In the genomic region with DNA sequence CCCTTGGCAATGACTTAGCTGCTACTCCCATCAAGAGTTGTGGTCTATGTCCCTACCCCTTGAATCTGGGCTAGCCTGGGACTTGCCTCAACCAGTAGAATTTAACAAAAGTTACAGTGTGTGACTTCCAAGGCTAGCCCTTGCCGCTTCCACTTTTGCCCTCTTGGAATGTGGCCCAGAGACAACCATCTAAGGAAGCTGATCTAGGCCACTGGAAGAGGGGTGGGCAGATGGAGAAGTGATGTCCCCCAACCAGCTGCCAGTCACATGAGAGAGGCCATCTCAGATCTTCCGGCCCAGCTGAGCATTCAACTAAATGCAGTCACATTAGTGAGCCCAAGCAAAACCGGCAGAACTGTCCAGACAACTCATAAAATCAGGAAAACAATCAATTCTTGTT, we compare ENCODE assay signal across 13 cellular contexts.
A peak's percentile ranks its signal among the peaks of the same experiment; 100 is the strongest.
DNase-seq lines count a peak whose midpoint lies in the region; ATAC-seq and TF ChIP-seq lines count a peak whose summit lies in the region.
"Had no signal": no experiment of that assay in that cellular context is flagged by ENCODE, and none has a peak within 500 bp of the region (broad histone marks: within the 10 kb centered on the region; RNA-seq: fewer than 3 reads in every experiment).

No MANE protein-coding gene starts in this region.

- WGBS in prostate gland: 90% methylated on average over 3 of the region's 3 CpGs

- H3K36me3 ChIP-seq in prostate gland: no peaks in the 10 kb centered on the region

- ATAC-seq in GM21390 (IDR thresholded peaks at IDR 0.05; ENCODE audit: unreplicated experiment): no peak

- no peaks in the 10 kb centered on the region for H3K4me1 ChIP-seq in prostate gland (replicated peaks)

- H3K4me3 ChIP-seq in prostate gland: no peak overlapping the region

- TF ChIP-seq POLR2A in prostate gland (IDR thresholded peaks at IDR 0.05): no peak

- H3K4me3 Mint-ChIP-seq in activated T-cell treated with anti-CD3 and anti-CD28 coated beads, Interleukin-2, amount 50 U/mL, for 24 hours: no peak overlapping the region
- no peak overlapping the region for H3K4me3 Mint-ChIP-seq in activated CD4-positive, alpha-beta memory T cell treated with anti-CD3 and anti-CD28 coated beads for 36 hours
- H3K4me3 Mint-ChIP-seq in stimulated activated naive CD8-positive, alpha-beta T cell treated with anti-CD3 and anti-CD28 coated beads, Interleukin-15, Interleukin-2, amounts not matched to agents 100 ng/mL and 50 ng/mL, for 24 hours: no peak overlapping the region
- H3K4me3 Mint-ChIP-seq: nephron had no signal

- H3K27ac ChIP-seq in prostate gland: no peak overlapping the region

- H3K9me3 ChIP-seq in prostate gland: no peaks in the 10 kb centered on the region

- H3K4me1 Mint-ChIP-seq in activated T-cell treated with anti-CD3 and anti-CD28 coated beads, Interleukin-2, amount 50 U/mL, for 24 hours (ENCODE audit: low read depth): peaks cover 92% of the 10 kb centered on the region
- peaks cover 93% of the 10 kb centered on the region for H3K4me1 Mint-ChIP-seq in activated CD4-positive, alpha-beta memory T cell treated with anti-CD3 and anti-CD28 coated beads for 36 hours (ENCODE audit: low read depth)
- peaks cover 98% of the 10 kb centered on the region for H3K4me1 Mint-ChIP-seq in stimulated activated naive CD8-positive, alpha-beta T cell treated with anti-CD3 and anti-CD28 coated beads, Interleukin-15, Interleukin-2, amounts not matched to agents 100 ng/mL and 50 ng/mL, for 24 hours (ENCODE audit: low read depth)

- H3K27me3 Mint-ChIP-seq in activated T-cell treated with anti-CD3 and anti-CD28 coated beads, Interleukin-2, amount 50 U/mL, for 24 hours: no peaks in the 10 kb centered on the region
- peaks cover 1% of the 10 kb centered on the region for H3K27me3 Mint-ChIP-seq in activated CD4-positive, alpha-beta memory T cell treated with anti-CD3 and anti-CD28 coated beads for 36 hours
- no peaks in the 10 kb centered on the region for H3K27me3 Mint-ChIP-seq in stimulated activated naive CD8-positive, alpha-beta T cell treated with anti-CD3 and anti-CD28 coated beads, Interleukin-15, Interleukin-2, amounts not matched to agents 100 ng/mL and 50 ng/mL, for 24 hours

- no peak for TF ChIP-seq CTCF in prostate gland (IDR thresholded peaks at IDR 0.05)

- H3K27ac Mint-ChIP-seq in activated T-cell treated with anti-CD3 and anti-CD28 coated beads, Interleukin-2, amount 50 U/mL, for 24 hours: peak overlapping the region; percentile 99
- H3K27ac Mint-ChIP-seq in activated CD4-positive, alpha-beta memory T cell treated with anti-CD3 and anti-CD28 coated beads for 36 hours: peak overlapping the region; percentile 97
- peak overlapping the region; percentile 95 for H3K27ac Mint-ChIP-seq in stimulated activated naive CD8-positive, alpha-beta T cell treated with anti-CD3 and anti-CD28 coated beads, Interleukin-15, Interleukin-2, amounts not matched to agents 100 ng/mL and 50 ng/mL, for 24 hours

- no peaks in the 10 kb centered on the region for H3K27me3 ChIP-seq in prostate gland (replicated peaks; ENCODE audit: insufficient read depth)

- H3K36me3 Mint-ChIP-seq in activated T-cell treated with anti-CD3 and anti-CD28 coated beads, Interleukin-2, amount 50 U/mL, for 24 hours (ENCODE audit: low read depth): peaks cover 10% of the 10 kb centered on the region
- H3K36me3 Mint-ChIP-seq in activated CD4-positive, alpha-beta memory T cell treated with anti-CD3 and anti-CD28 coated beads for 36 hours: peaks cover 26% of the 10 kb centered on the region
- H3K36me3 Mint-ChIP-seq in stimulated activated naive CD8-positive, alpha-beta T cell treated with anti-CD3 and anti-CD28 coated beads, Interleukin-15, Interleukin-2, amounts not matched to agents 100 ng/mL and 50 ng/mL, for 24 hours (ENCODE audit: low read depth): peaks cover 9% of the 10 kb centered on the region

- H3K9me3 Mint-ChIP-seq in activated T-cell treated with anti-CD3 and anti-CD28 coated beads, Interleukin-2, amount 50 U/mL, for 24 hours: peaks cover 20% of the 10 kb centered on the region
- peaks cover 5% of the 10 kb centered on the region for H3K9me3 Mint-ChIP-seq in activated CD4-positive, alpha-beta memory T cell treated with anti-CD3 and anti-CD28 coated beads for 36 hours
- H3K9me3 Mint-ChIP-seq in stimulated activated naive CD8-positive, alpha-beta T cell treated with anti-CD3 and anti-CD28 coated beads, Interleukin-15, Interleukin-2, amounts not matched to agents 100 ng/mL and 50 ng/mL, for 24 hours: peaks cover 8% of the 10 kb centered on the region

- POLR2A ChIA-PET in activated CD4-positive, alpha-beta memory T cell treated with anti-CD3 and anti-CD28 coated beads for 36 hours (lab: Charles Lee): interaction anchor here (0.7 to 2.7 kb wide), 2 partner anchors 34 to 66 kb away, joined by 3 to 12 read pairs; no protein-coding TSS in a partner anchor

- CTCF ChIA-PET in activated CD4-positive, alpha-beta memory T cell treated with anti-CD3 and anti-CD28 coated beads for 36 hours (lab: Charles Lee): interaction anchor here (1.2 kb wide), 1 partner anchor 24 kb away, joined by 3 read pairs; no protein-coding TSS in a partner anchor

- DNase-seq in activated T-cell treated with anti-CD3 and anti-CD28 coated beads, Interleukin-2, amount 50 U/mL, for 24 hours: peak; percentile 28
- DNase-seq in activated T-cell treated with anti-CD3 and anti-CD28 coated beads, Interleukin-2, amount 50 U/mL, for 48 hours: no peak
- no peak for DNase-seq in activated CD4-positive, alpha-beta memory T cell treated with anti-CD3 and anti-CD28 coated beads for 36 hours
- DNase-seq in medulla oblongata (ENCODE audit: extremely low spot score) (peak; percentile 63), prostate gland (ENCODE audit: low spot score) (no peak), NCI-H2196 treated with DMSO at 0.1 percent for 48 hours (lab: John Stamatoyannopoulos, UW; ENCODE audit: unreplicated experiment) (no peak)
- DNase-seq: activated CD4-positive, alpha-beta T cell treated with anti-CD3 and anti-CD28 coated beads for 1 hour; foreskin fibroblast; KG1; NCI-H2029 treated with DMSO at 0.1 percent for 48 hours had no signal

- intact Hi-C loops in activated CD4-positive, alpha-beta memory T cell treated with anti-CD3 and anti-CD28 coated beads for 36 hours (cut with micrococcal nuclease): loop anchor here (2.0 kb wide), 1 partner anchor 241 kb away; no protein-coding TSS in a partner anchor
- intact Hi-C loops in prostate gland (cut with DNase I): no loop called here

Comparison
In these comparisons a context has a peak if more than half of its experiments do, and no peak if none do; other contexts are left out.
1. DNase-seq: peak in activated T-cell treated with anti-CD3 and anti-CD28 coated beads, Interleukin-2, amount 50 U/mL, for 24 hours (single experiment) and medulla oblongata (single experiment); none in activated T-cell treated with anti-CD3 and anti-CD28 coated beads, Interleukin-2, amount 50 U/mL, for 48 hours (0 of 2), activated CD4-positive, alpha-beta memory T cell treated with anti-CD3 and anti-CD28 coated beads for 36 hours (single experiment), prostate gland (single experiment) and NCI-H2196 treated with DMSO at 0.1 percent for 48 hours (single experiment).
2. Peak in every context shown above with its lines, with median percentiles within 50 percentile points of each other: H3K27ac Mint-ChIP-seq.